Comparison of ENCODE assay signal across 24 cellular contexts in the genomic region with DNA sequence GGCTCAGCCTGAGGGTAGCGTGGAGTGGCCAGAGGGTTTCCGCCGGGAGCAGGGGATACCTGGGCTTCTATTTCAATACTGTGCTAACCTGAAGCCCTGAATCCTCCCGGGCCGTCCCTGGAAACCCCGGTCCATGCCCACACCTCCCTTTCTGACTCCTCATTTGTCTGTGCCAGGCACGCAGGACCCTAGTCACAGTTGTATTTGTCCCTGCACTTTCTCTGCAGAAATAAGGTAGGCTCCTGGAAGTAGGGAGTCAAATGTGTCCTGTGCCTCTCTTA.
DNase-seq lines count a peak whose midpoint lies in the region; ATAC-seq and TF ChIP-seq lines count a peak whose summit lies in the region.
"Had no signal": no experiment of that assay in that cellular context is flagged by ENCODE, and none has a peak within 500 bp of the region (broad histone marks: within the 10 kb centered on the region; RNA-seq: fewer than 3 reads in every experiment).

No MANE protein-coding gene starts in this region.

- H3K4me2 ChIP-seq in GM23338, result peak overlapping the region; percentile 79
- no peak overlapping the region for H3K4me2 ChIP-seq in Loucy (ENCODE audit: low read depth, low read length, poor library complexity, severe bottlenecking)
- H3K4me2 ChIP-seq in mesenchymal stem cell (ENCODE audit: low read length, poor library complexity, severe bottlenecking), result no peak overlapping the region

- no peak overlapping the region for H2AK5ac ChIP-seq in mesenchymal stem cell (ENCODE audit: low read length, severe bottlenecking)

- ATAC-seq in GM23338 (peak; percentile 8; the same call in 1 of the 3 replicates), GM21619 (IDR thresholded peaks at IDR 0.05; ENCODE audit: unreplicated experiment) (no peak)
- ATAC-seq: PC-3 had no signal

- H3K4me3 Mint-ChIP-seq in GM23338 (peak overlapping the region; percentile 50; the same call in 2 of the 3 replicates), osteocyte (ENCODE audit: unreplicated experiment) (no peak overlapping the region)
- H3K4me3 Mint-ChIP-seq: CD4-positive, CD25-positive, alpha-beta regulatory T cell had no signal

- H3K27me3 Mint-ChIP-seq in GM23338 (ENCODE audit: insufficient read depth, low read depth, poor library complexity) (peaks cover 4% of the 10 kb centered on the region), osteocyte (ENCODE audit: unreplicated experiment) (no peaks in the 10 kb centered on the region)

- peaks cover 9% of the 10 kb centered on the region for H3K27me3 ChIP-seq in GM23338 (ENCODE audit: insufficient read depth)
- H3K27me3 ChIP-seq in Loucy (ENCODE audit: insufficient read depth, low read length, poor library complexity, severe bottlenecking), result no peaks in the 10 kb centered on the region
- peaks cover 0 to 17% of the 10 kb centered on the region in 2 experiments for H3K27me3 ChIP-seq in mesenchymal stem cell (ENCODE audit: control insufficient read depth in 1 of 2, insufficient read depth in 1 of 2, low read length in 2 of 2)
- no peaks in the 10 kb centered on the region for H3K27me3 ChIP-seq in BE2C
- H3K27me3 ChIP-seq: BLaER1, MG63, SJCRH30 had no signal

- H2BK12ac ChIP-seq in mesenchymal stem cell (ENCODE audit: low read length in 2 of 2), result no peak overlapping the region

- H3K36me3 ChIP-seq in GM23338 (ENCODE audit: insufficient read depth) (no peaks in the 10 kb centered on the region), Loucy (ENCODE audit: insufficient read depth, low read length) (no peaks in the 10 kb centered on the region), mesenchymal stem cell (ENCODE audit: control insufficient read depth in 1 of 2, insufficient read depth in 2 of 2, low read depth in 1 of 2, low read length in 2 of 2) (no peaks in the 10 kb centered on the region), BE2C (no peaks in the 10 kb centered on the region)
- H3K36me3 ChIP-seq: BLaER1, MG63, SJCRH30 had no signal

- H4K8ac ChIP-seq in mesenchymal stem cell (ENCODE audit: low read length), result peak overlapping the region; percentile 85

- H3K4me1 ChIP-seq in GM23338 (ENCODE audit: insufficient read depth), result no peaks in the 10 kb centered on the region; the same call in 1 of the 2 replicates
- peaks cover 58% of the 10 kb centered on the region for H3K4me1 ChIP-seq in Loucy (ENCODE audit: insufficient read depth, low read length, poor library complexity, severe bottlenecking)
- H3K4me1 ChIP-seq in mesenchymal stem cell (ENCODE audit: control insufficient read depth, insufficient read depth, low read depth, low read length), result peaks cover 21% of the 10 kb centered on the region
- H3K4me1 ChIP-seq in BE2C, result peaks cover 7% of the 10 kb centered on the region; the same call in 1 of the 2 replicates

- H3K9me3 ChIP-seq in Loucy (ENCODE audit: insufficient read depth, low read depth, low read length) (no peaks in the 10 kb centered on the region), mesenchymal stem cell (ENCODE audit: control insufficient read depth, low read length) (no peaks in the 10 kb centered on the region), BE2C (no peaks in the 10 kb centered on the region)
- H3K9me3 ChIP-seq: BLaER1, MG63, SJCRH30 had no signal

- peak overlapping the region; percentile 56; the same call in 1 of the 2 replicates for H3K4me3 ChIP-seq in GM23338
- H3K4me3 ChIP-seq in Loucy (ENCODE audit: low read length, poor library complexity, severe bottlenecking), result no peak overlapping the region
- H3K4me3 ChIP-seq in mesenchymal stem cell (ENCODE audit: insufficient read depth in 1 of 2, low read depth in 1 of 2, low read length in 2 of 2), result no peak overlapping the region
- H3K4me3 ChIP-seq in BE2C (ENCODE audit: low read depth, low read length), result no peak overlapping the region
- H3K4me3 ChIP-seq: BLaER1, GM23248, K562, MG63, SJCRH30 had no signal

- H3K18ac ChIP-seq in mesenchymal stem cell (ENCODE audit: low read depth in 1 of 2, low read length in 2 of 2), result peak overlapping the region; percentile 3 to 5

- H3K9ac ChIP-seq in Loucy (ENCODE audit: low read depth, low read length, poor library complexity, severe bottlenecking), result peak overlapping the region; percentile 17
- no peak overlapping the region for H3K9ac ChIP-seq in mesenchymal stem cell (ENCODE audit: low read length)
- H3K9ac ChIP-seq: BLaER1, GM23248 had no signal

- no peak overlapping the region for H2BK5ac ChIP-seq in mesenchymal stem cell (ENCODE audit: low read depth, low read length, poor library complexity, severe bottlenecking)

- H3K27ac Mint-ChIP-seq in GM23338 (no peak overlapping the region), osteocyte (ENCODE audit: unreplicated experiment) (no peak overlapping the region)
- H3K27ac Mint-ChIP-seq: CD4-positive, CD25-positive, alpha-beta regulatory T cell had no signal

- 97% methylated on average over 7 of the region's 7 CpGs for WGBS in mesenchymal stem cell

- H3F3A ChIP-seq in GM23338 (replicated peaks; ENCODE audit: low read depth) (no peaks in the 10 kb centered on the region), Loucy (ENCODE audit: low read depth) (peaks cover 19% of the 10 kb centered on the region)

- no peak for DNase-seq in GM23338 (ENCODE audit: low spot score)
- no peak for DNase-seq in mesenchymal stem cell
- DNase-seq in osteocyte (ENCODE audit: extremely low spot score, unreplicated experiment), result peak; percentile 60
- no peak for DNase-seq in BE2C
- DNase-seq in effector CD4-positive, alpha-beta T cell, result no peak
- DNase-seq: CD4-positive, CD25-positive, alpha-beta regulatory T cell; COR-L47; GM23248; HCEC 1CT; MG63; NCI-H1105 treated with DMSO at 0.1 percent for 48 hours; NCI-H146; NCI-H1930; NCI-H2107; NCI-H446; NCI-H524 treated with DMSO at 0.1 percent for 48 hours; NCI-H774; NK-92 treated with Interleukin-12 subunit alpha and Interleukin-12 subunit beta, amount 100 ng/mL, for 24 hours; PC-3; SJCRH30 had no signal

- H4K20me1 ChIP-seq in GM23338 (replicated peaks; ENCODE audit: insufficient read depth) (no peaks in the 10 kb centered on the region), Loucy (ENCODE audit: insufficient read depth, low read length, poor library complexity, severe bottlenecking) (no peaks in the 10 kb centered on the region)
- H4K20me1 ChIP-seq: BLaER1 had no signal

- peak overlapping the region; percentile 85 for H4K91ac ChIP-seq in mesenchymal stem cell (ENCODE audit: low read length)

- no peak overlapping the region for H2BK15ac ChIP-seq in mesenchymal stem cell (ENCODE audit: low read depth, poor library complexity, severe bottlenecking)

- H3K9me2 ChIP-seq in GM23338 (ENCODE audit: insufficient read depth) (0 out of 2 replicates have a peak, but pooled peaks cover 5% of the 10 kb centered on the region), Loucy (replicated peaks; ENCODE audit: low read depth, low read length) (no peaks in the 10 kb centered on the region)

- H2BK120ac ChIP-seq in mesenchymal stem cell (ENCODE audit: low read depth, low read length), result no peak overlapping the region

- H3K36me3 Mint-ChIP-seq in GM23338 (ENCODE audit: low read depth) (no peaks in the 10 kb centered on the region), osteocyte (ENCODE audit: unreplicated experiment) (no peaks in the 10 kb centered on the region)
- H3K36me3 Mint-ChIP-seq: CD4-positive, CD25-positive, alpha-beta regulatory T cell had no signal

- no peak overlapping the region for H3K23ac ChIP-seq in mesenchymal stem cell (ENCODE audit: low read length in 2 of 2)

- no peak overlapping the region for H3K4ac ChIP-seq in mesenchymal stem cell (ENCODE audit: low read depth in 1 of 2, low read length in 2 of 2)

- no peaks in the 10 kb centered on the region for H3K79me1 ChIP-seq in mesenchymal stem cell (replicated peaks; ENCODE audit: low read length, poor library complexity, severe bottlenecking)

- no peaks in the 10 kb centered on the region for H3K9me3 Mint-ChIP-seq in GM23338
- no peaks in the 10 kb centered on the region for H3K9me3 Mint-ChIP-seq in osteocyte (ENCODE audit: unreplicated experiment)
- H3K9me3 Mint-ChIP-seq: CD4-positive, CD25-positive, alpha-beta regulatory T cell had no signal

- H2AFZ ChIP-seq in GM23338 (peak overlapping the region; percentile 92), Loucy (ENCODE audit: low read length) (no peak overlapping the region), mesenchymal stem cell (ENCODE audit: low read depth, low read length) (no peak overlapping the region)
- H2AFZ ChIP-seq: GM23248 had no signal

- no peak for TF ChIP-seq CTCF in GM23338 (conservative IDR thresholded peaks at IDR 0.05; ENCODE audit: low read depth in 2 of 2)
- no peak for TF ChIP-seq CTCF in Loucy (conservative IDR thresholded peaks at IDR 0.05; ENCODE audit: low read length)
- TF ChIP-seq CTCF in osteocyte (IDR thresholded peaks at IDR 0.05), result no peak
- no peak for TF ChIP-seq CTCF in BE2C (IDR thresholded peaks at IDR 0.05; ENCODE audit: low read depth, low read length)

- H3K4me1 Mint-ChIP-seq in GM23338, result peaks cover 4% of the 10 kb centered on the region; the same call in 1 of the 3 replicates
- peaks cover 57% of the 10 kb centered on the region for H3K4me1 Mint-ChIP-seq in osteocyte (ENCODE audit: unreplicated experiment)

- H3K27ac ChIP-seq in GM23338 (ENCODE audit: low read depth), result no peak overlapping the region
- H3K27ac ChIP-seq in mesenchymal stem cell (ENCODE audit: low read length, poor library complexity, severe bottlenecking), result no peak overlapping the region
- H3K27ac ChIP-seq: BLaER1, GM23248, SJCRH30 had no signal

- H3K79me2 ChIP-seq in GM23338 (replicated peaks; ENCODE audit: insufficient read depth), result no peaks in the 10 kb centered on the region
- H3K79me2 ChIP-seq in Loucy (ENCODE audit: insufficient read depth, low read length), result 0 out of 2 replicates have a peak, but pooled peaks cover 11% of the 10 kb centered on the region

- H3K14ac ChIP-seq in mesenchymal stem cell (ENCODE audit: low read length in 2 of 2), result no peak overlapping the region

TF ChIP-seq in GM23338, 12 proteins besides CTCF, POLR2A, EP300 and RAD21 (continues in another document):
- TF ChIP-seq CREB1 (CRISPR knock-in tag; IDR thresholded peaks at IDR 0.05; ENCODE audit: low read depth) (no peak), POLR2AphosphoS5 (IDR thresholded peaks at IDR 0.05; ENCODE audit: low read depth) (no peak), ZNF114 (CRISPR knock-in tag; IDR thresholded peaks at IDR 0.05) (no peak), ZNF331 (CRISPR knock-in tag; IDR thresholded peaks at IDR 0.05; ENCODE audit: low read depth) (no peak), EZH2 (IDR thresholded peaks at IDR 0.05; ENCODE audit: low read depth, unreplicated experiment) (no peak), NANOG (IDR thresholded peaks at IDR 0.05; ENCODE audit: borderline replicate concordance) (no peak)
- TF ChIP-seq, protein P1, sequence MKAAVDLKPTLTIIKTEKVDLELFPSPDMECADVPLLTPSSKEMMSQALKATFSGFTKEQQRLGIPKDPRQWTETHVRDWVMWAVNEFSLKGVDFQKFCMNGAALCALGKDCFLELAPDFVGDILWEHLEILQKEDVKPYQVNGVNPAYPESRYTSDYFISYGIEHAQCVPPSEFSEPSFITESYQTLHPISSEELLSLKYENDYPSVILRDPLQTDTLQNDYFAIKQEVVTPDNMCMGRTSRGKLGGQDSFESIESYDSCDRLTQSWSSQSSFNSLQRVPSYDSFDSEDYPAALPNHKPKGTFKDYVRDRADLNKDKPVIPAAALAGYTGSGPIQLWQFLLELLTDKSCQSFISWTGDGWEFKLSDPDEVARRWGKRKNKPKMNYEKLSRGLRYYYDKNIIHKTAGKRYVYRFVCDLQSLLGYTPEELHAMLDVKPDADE (IDR thresholded peaks at IDR 0.05), result no peak
